Comparison of ENCODE assay signal across 27 cellular contexts in the genomic region with DNA sequence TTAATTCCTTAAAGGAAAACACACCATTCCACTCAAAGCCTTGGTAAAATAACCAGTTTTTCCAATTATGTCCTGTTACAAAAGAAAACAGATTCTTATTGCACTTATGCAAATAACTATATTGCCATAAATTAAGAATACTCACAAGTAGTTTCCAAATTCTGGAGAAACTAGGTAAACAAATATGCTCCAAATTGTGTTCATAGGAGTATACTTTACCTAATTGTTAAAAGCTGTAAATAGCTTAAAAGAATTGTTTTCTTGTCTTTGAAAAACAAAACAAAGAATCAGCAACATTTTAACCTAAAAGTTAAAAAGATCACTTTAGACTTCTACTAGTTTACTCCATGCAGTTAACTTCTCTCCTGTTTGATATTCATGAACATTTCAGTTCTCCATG. TPM values are rescaled to one million over a fixed set of nuclear protein-coding genes. Genes with fewer than 3 reads are reported as not detected.
"Had no signal": no experiment of that assay in that cellular context is flagged by ENCODE, and none has a peak within 500 bp of the region (broad histone marks: within the 10 kb centered on the region; RNA-seq: fewer than 3 reads in every experiment).

No MANE protein-coding gene starts in this region.

- H3K4me1 ChIP-seq: pancreas, prostate gland, right lobe of liver, sigmoid colon, suprapubic skin, tibial artery, transverse colon, upper lobe of right lung, uterus had no signal

- ATAC-seq: naive thymus-derived CD8-positive, alpha-beta T cell; natural killer cell treated with Interleukin-12 subunit alpha and Interleukin-12 subunit beta and Interleukin-15 and Interleukin-18, amount 100 ng/mL, for 72 hours; pancreas; right cardiac atrium; right lobe of liver; stimulated activated effector memory CD8-positive, alpha-beta T cell treated with anti-CD3 and anti-CD28 coated beads, Interleukin-12 subunit alpha, Interleukin-12 subunit beta, amount 100 ng/mL, for 72 hours; stimulated activated naive CD8-positive, alpha-beta T cell treated with anti-CD3 and anti-CD28 coated beads, Interleukin-15, amount 100 ng/mL, for 72 hours; stimulated activated naive CD8-positive, alpha-beta T cell treated with anti-CD3 and anti-CD28 coated beads, Interleukin-15, Interleukin-2, amounts not matched to agents 100 U/mL and 50 U/mL, for 24 hours; upper lobe of right lung had no signal

- DNase-seq: naive thymus-derived CD8-positive, alpha-beta T cell; nephron progenitor cell; nucleus accumbens; pancreas; retina; right cardiac atrium; right lobe of liver; sigmoid colon; small intestine; stimulated activated CD4-positive, alpha-beta T cell treated with anti-CD3 and anti-CD28 coated beads, Interleukin-15, amount 100 ng/mL, for 24 hours; stimulated activated CD4-positive, alpha-beta T cell treated with anti-CD3 and anti-CD28 coated beads, Interleukin-2, amount 100 ng/mL, for 24 hours; stimulated activated CD4-positive, alpha-beta T cell treated with anti-CD3 and anti-CD28 coated beads, Interleukin-2, amount 100 ng/mL, for 48 hours; stimulated activated CD4-positive, alpha-beta T cell treated with anti-CD3 and anti-CD28 coated beads, Interleukin-4, amount 100 ng/mL, for 24 hours; stimulated activated naive CD4-positive, alpha-beta T cell; stimulated activated naive CD8-positive, alpha-beta T cell treated with anti-CD3 and anti-CD28 coated beads, Interleukin-15, amount 100 ng/mL, for 72 hours; stimulated activated naive CD8-positive, alpha-beta T cell treated with anti-CD3 and anti-CD28 coated beads, Interleukin-15, Interleukin-2, amounts not matched to agents 100 U/mL and 50 U/mL, for 24 hours; substantia nigra; testis; tibial artery; transverse colon; upper lobe of right lung; uterus had no signal

- H3K9me3 ChIP-seq: pancreas, prostate gland, right lobe of liver, sigmoid colon, testis had no signal

- FAIRE-seq: pancreas had no signal

- H3K4me3 ChIP-seq: pancreas, prostate gland, right lobe of liver, sigmoid colon, suprapubic skin, testis, tibial artery, transverse colon, upper lobe of right lung, uterus had no signal

- H3K36me3 ChIP-seq: neutrophil, pancreas, prostate gland, right lobe of liver, sigmoid colon, suprapubic skin, tibial artery, transverse colon, upper lobe of right lung, uterus had no signal

- H3K27me3 ChIP-seq: neutrophil, pancreas, right lobe of liver, sigmoid colon, suprapubic skin, testis, tibial artery, transverse colon, upper lobe of right lung, uterus had no signal

- H3K27ac ChIP-seq: neutrophil, pancreas, prostate gland, right lobe of liver, sigmoid colon, suprapubic skin, tibial artery, transverse colon, upper lobe of right lung, uterus had no signal

RNA-seq across cellular contexts. Expression of a gene that starts 38.9 kb away (rescaled TPM):
- polyA plus RNA-seq: right cardiac atrium had no signal
